Comparison of ENCODE assay signal across 26 cellular contexts in genomic region chr3:9627901-9628633, GRCh38.
"Had no signal": no experiment of that assay in that cellular context is flagged by ENCODE, and none has a peak within 500 bp of the region (broad histone marks: within the 10 kb centered on the region; RNA-seq: fewer than 3 reads in every experiment).

No MANE protein-coding gene starts in this region.

- DNase-seq: activated CD4-positive, alpha-beta memory T cell treated with anti-CD3 and anti-CD28 coated beads, Interleukin-2, amount 10 ng/mL, durations not matched to agents 7 days and 5 days; activated CD4-positive, alpha-beta T cell treated with anti-CD3 and anti-CD28 coated beads for 36 hours; activated CD4-positive, alpha-beta T cell treated with anti-CD3 and anti-CD28 coated beads, Interleukin-2, amount 50 U/mL, for 1 hour; activated naive CD4-positive, alpha-beta T cell treated with anti-CD3 and anti-CD28 coated beads, Interleukin-2, amount 50 U/mL, for 16 hours; activated naive CD8-positive, alpha-beta T cell treated with anti-CD3 and anti-CD28 coated beads, Interleukin-2, amount 10 ng/mL, durations not matched to agents 7 days and 5 days; activated T-cell treated with anti-CD3 and anti-CD28 coated beads for 4 hours; activated T-cell treated with anti-CD3 and anti-CD28 coated beads, Interleukin-2, amount 50 U/mL, for 48 hours; aorta; central memory CD4-positive, alpha-beta T cell; Kasumi-1; KBM-7; MV-4-11; NCI-H1092 treated with DMSO at 0.1 percent for 48 hours; NCI-H1417 treated with DMSO at 0.1 percent for 48 hours; NCI-H1694; NCI-H2029; NCI-H345; NCI-H510A; NCI-H69; SIG-M5; T-cell; T-helper 2 cell; T1000 had no signal

- H3K4me3 ChIP-seq: breast epithelium had no signal

- H3K4me3 Mint-ChIP-seq: activated CD4-positive, alpha-beta memory T cell treated with anti-CD3 and anti-CD28 coated beads, Interleukin-2, amount 10 ng/mL, durations not matched to agents 7 days and 5 days; activated CD4-positive, alpha-beta T cell treated with anti-CD3 and anti-CD28 coated beads for 36 hours; activated naive CD8-positive, alpha-beta T cell treated with anti-CD3 and anti-CD28 coated beads, Interleukin-2, amount 10 ng/mL, durations not matched to agents 7 days and 5 days; activated T-helper 17 cell treated with anti-CD3 and anti-CD28 coated beads, Interleukin-2, amount 50 U/mL, for 72 hours; T-cell had no signal

- H3K9me3 ChIP-seq: breast epithelium had no signal

- H3K27ac ChIP-seq: breast epithelium, VCaP had no signal

- H3K4me1 Mint-ChIP-seq: activated CD4-positive, alpha-beta memory T cell treated with anti-CD3 and anti-CD28 coated beads, Interleukin-2, amount 10 ng/mL, durations not matched to agents 7 days and 5 days; activated CD4-positive, alpha-beta T cell treated with anti-CD3 and anti-CD28 coated beads for 36 hours; activated naive CD8-positive, alpha-beta T cell treated with anti-CD3 and anti-CD28 coated beads, Interleukin-2, amount 10 ng/mL, durations not matched to agents 7 days and 5 days; activated T-helper 17 cell treated with anti-CD3 and anti-CD28 coated beads, Interleukin-2, amount 50 U/mL, for 72 hours; T-cell had no signal

- ATAC-seq: activated CD4-positive, alpha-beta T cell treated with anti-CD3 and anti-CD28 coated beads for 36 hours; activated T-helper 17 cell treated with anti-CD3 and anti-CD28 coated beads, Interleukin-2, amount 50 U/mL, for 72 hours; T-cell had no signal

- H3K27me3 ChIP-seq: breast epithelium had no signal

- H3K36me3 Mint-ChIP-seq: activated naive CD8-positive, alpha-beta T cell treated with anti-CD3 and anti-CD28 coated beads, Interleukin-2, amount 10 ng/mL, durations not matched to agents 7 days and 5 days; T-cell had no signal

- H3K9me3 Mint-ChIP-seq: activated naive CD8-positive, alpha-beta T cell treated with anti-CD3 and anti-CD28 coated beads, Interleukin-2, amount 10 ng/mL, durations not matched to agents 7 days and 5 days; activated T-helper 17 cell treated with anti-CD3 and anti-CD28 coated beads, Interleukin-2, amount 50 U/mL, for 72 hours had no signal

- H3K36me3 ChIP-seq: breast epithelium had no signal

- H3K27ac Mint-ChIP-seq: activated CD4-positive, alpha-beta memory T cell treated with anti-CD3 and anti-CD28 coated beads, Interleukin-2, amount 10 ng/mL, durations not matched to agents 7 days and 5 days; activated CD4-positive, alpha-beta T cell treated with anti-CD3 and anti-CD28 coated beads for 36 hours; activated naive CD8-positive, alpha-beta T cell treated with anti-CD3 and anti-CD28 coated beads, Interleukin-2, amount 10 ng/mL, durations not matched to agents 7 days and 5 days; activated T-helper 17 cell treated with anti-CD3 and anti-CD28 coated beads, Interleukin-2, amount 50 U/mL, for 72 hours; T-cell had no signal

- H3K4me1 ChIP-seq: breast epithelium had no signal
